Comparison of ENCODE assay signal across 1 cellular context in genomic region chr10:123704812-123705211, GRCh38.
TF ChIP-seq lines count a peak whose summit lies in the region.

No MANE protein-coding gene starts in this region.

TF ChIP-seq in GM23338, 12 proteins besides CTCF, POLR2A, EP300 and RAD21 (continued from another document):
- TF ChIP-seq, protein P1, sequence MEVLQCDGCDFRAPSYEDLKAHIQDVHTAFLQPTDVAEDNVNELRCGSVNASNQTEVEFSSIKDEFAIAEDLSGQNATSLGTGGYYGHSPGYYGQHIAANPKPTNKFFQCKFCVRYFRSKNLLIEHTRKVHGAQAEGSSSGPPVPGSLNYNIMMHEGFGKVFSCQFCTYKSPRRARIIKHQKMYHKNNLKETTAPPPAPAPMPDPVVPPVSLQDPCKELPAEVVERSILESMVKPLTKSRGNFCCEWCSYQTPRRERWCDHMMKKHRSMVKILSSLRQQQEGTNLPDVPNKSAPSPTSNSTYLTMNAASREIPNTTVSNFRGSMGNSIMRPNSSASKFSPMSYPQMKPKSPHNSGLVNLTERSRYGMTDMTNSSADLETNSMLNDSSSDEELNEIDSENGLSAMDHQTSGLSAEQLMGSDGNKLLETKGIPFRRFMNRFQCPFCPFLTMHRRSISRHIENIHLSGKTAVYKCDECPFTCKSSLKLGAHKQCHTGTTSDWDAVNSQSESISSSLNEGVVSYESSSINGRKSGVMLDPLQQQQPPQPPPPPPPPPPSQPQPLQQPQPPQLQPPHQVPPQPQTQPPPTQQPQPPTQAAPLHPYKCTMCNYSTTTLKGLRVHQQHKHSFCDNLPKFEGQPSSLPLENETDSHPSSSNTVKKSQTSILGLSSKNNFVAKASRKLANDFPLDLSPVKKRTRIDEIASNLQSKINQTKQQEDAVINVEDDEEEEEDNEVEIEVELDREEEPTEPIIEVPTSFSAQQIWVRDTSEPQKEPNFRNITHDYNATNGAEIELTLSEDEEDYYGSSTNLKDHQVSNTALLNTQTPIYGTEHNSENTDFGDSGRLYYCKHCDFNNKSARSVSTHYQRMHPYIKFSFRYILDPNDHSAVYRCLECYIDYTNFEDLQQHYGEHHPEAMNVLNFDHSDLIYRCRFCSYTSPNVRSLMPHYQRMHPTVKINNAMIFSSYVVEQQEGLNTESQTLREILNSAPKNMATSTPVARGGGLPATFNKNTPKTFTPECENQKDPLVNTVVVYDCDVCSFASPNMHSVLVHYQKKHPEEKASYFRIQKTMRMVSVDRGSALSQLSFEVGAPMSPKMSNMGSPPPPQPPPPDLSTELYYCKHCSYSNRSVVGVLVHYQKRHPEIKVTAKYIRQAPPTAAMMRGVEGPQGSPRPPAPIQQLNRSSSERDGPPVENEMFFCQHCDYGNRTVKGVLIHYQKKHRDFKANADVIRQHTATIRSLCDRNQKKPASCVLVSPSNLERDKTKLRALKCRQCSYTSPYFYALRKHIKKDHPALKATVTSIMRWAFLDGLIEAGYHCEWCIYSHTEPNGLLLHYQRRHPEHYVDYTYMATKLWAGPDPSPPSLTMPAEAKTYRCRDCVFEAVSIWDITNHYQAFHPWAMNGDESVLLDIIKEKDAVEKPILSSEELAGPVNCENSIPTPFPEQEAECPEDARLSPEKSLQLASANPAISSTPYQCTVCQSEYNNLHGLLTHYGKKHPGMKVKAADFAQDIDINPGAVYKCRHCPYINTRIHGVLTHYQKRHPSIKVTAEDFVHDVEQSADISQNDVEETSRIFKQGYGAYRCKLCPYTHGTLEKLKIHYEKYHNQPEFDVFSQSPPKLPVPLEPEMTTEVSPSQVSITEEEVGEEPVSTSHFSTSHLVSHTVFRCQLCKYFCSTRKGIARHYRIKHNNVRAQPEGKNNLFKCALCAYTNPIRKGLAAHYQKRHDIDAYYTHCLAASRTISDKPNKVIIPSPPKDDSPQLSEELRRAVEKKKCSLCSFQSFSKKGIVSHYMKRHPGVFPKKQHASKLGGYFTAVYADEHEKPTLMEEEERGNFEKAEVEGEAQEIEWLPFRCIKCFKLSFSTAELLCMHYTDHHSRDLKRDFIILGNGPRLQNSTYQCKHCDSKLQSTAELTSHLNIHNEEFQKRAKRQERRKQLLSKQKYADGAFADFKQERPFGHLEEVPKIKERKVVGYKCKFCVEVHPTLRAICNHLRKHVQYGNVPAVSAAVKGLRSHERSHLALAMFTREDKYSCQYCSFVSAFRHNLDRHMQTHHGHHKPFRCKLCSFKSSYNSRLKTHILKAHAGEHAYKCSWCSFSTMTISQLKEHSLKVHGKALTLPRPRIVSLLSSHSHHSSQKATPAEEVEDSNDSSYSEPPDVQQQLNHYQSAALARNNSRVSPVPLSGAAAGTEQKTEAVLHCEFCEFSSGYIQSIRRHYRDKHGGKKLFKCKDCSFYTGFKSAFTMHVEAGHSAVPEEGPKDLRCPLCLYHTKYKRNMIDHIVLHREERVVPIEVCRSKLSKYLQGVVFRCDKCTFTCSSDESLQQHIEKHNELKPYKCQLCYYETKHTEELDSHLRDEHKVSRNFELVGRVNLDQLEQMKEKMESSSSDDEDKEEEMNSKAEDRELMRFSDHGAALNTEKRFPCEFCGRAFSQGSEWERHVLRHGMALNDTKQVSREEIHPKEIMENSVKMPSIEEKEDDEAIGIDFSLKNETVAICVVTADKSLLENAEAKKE (CRISPR knock-in tag; IDR thresholded peaks at IDR 0.05), result no peak
TF ChIP-seq in GM23338: peak in this region for 0.
